7 cellular contexts compared by ENCODE assay signal in genomic region chr15:31366169-31366734, GRCh38. TPM values are rescaled to one million over a fixed set of nuclear protein-coding genes. Genes with fewer than 3 reads are reported as not detected.
DNase-seq lines count a peak whose midpoint lies in the region.

No MANE protein-coding gene starts in this region.

- DNase-seq in immature natural killer cell, result no peak
- no peak for DNase-seq in NCI-H2107 (lab: John Stamatoyannopoulos, UW)
- DNase-seq in NCI-H2081 treated with DMSO at 0.1 percent for 48 hours (lab: John Stamatoyannopoulos, UW), result no peak
- DNase-seq in SIG-M5 treated with dmso at 0.1 percent for 504 hours (lab: John Stamatoyannopoulos, UW; ENCODE audit: unreplicated experiment), result no peak

- H3K9me3 ChIP-seq in subcutaneous abdominal adipose tissue (ENCODE audit: control insufficient read depth in 5 of 5, low read length in 5 of 5), result peaks cover 0 to 4% (median 0%) of the 10 kb centered on the region in 5 donors

- 41 to 55% (median 52%) methylated on average over 7 of the region's 7 CpGs for WGBS in adipose tissue, 3 donors

- peaks cover 30 to 75% (median 69%) of the 10 kb centered on the region in 5 donors for H3K4me1 ChIP-seq in subcutaneous abdominal adipose tissue (ENCODE audit: control insufficient read depth in 5 of 5, insufficient read depth in 5 of 5, low read length in 5 of 5)

- H3K36me3 ChIP-seq in subcutaneous abdominal adipose tissue (ENCODE audit: control insufficient read depth in 5 of 5, insufficient read depth in 5 of 5, low read length in 5 of 5), result peaks cover 0 to 2% (median 0%) of the 10 kb centered on the region in 5 donors

- no peaks in the 10 kb centered on the region for H3K27me3 ChIP-seq in subcutaneous abdominal adipose tissue (ENCODE audit: control insufficient read depth in 5 of 5, insufficient read depth in 4 of 5, low read length in 5 of 5)

- H3K27ac ChIP-seq in adipose tissue (ENCODE audit: low read depth, low read length) (peak overlapping the region; percentile 57), subcutaneous abdominal adipose tissue (ENCODE audit: low read depth, low read length) (peak overlapping the region; percentile 84)

- H3K4me1 Mint-ChIP-seq in IgD-negative memory B cell, result peaks cover 53 to 86% (median 76%) of the 10 kb centered on the region in 3 donors
- peaks cover 100% of the 10 kb centered on the region in 2 donors for H3K4me1 Mint-ChIP-seq in immature natural killer cell

- H3K27me3 Mint-ChIP-seq in IgD-negative memory B cell (no peaks in the 10 kb centered on the region), immature natural killer cell (ENCODE audit: low read depth in 3 of 3) (peaks cover 20 to 65% (median 23%) of the 10 kb centered on the region in 3 donors)

- peak overlapping the region in 2 of 3 donors; percentile 88 to 96 for H3K27ac Mint-ChIP-seq in IgD-negative memory B cell
- peak overlapping the region; percentile 92 to 99 (median 95) for H3K27ac Mint-ChIP-seq in immature natural killer cell

- H3K36me3 Mint-ChIP-seq in IgD-negative memory B cell, result peaks cover 2% of the 10 kb centered on the region
- peaks cover 4 to 15% (median 14%) of the 10 kb centered on the region in 3 donors for H3K36me3 Mint-ChIP-seq in immature natural killer cell

- peak overlapping the region in 3 of 4 donors; percentile 85 to 95 (median 91) for H3K4me3 Mint-ChIP-seq in IgD-negative memory B cell
- H3K4me3 Mint-ChIP-seq in immature natural killer cell, result peak overlapping the region; percentile 80 to 91 (median 83)

- peak overlapping the region in 3 of 5 donors; percentile 14 to 54 (median 26) for H3K9ac ChIP-seq in subcutaneous abdominal adipose tissue (ENCODE audit: low read length in 5 of 5)

- H3K9me3 Mint-ChIP-seq in IgD-negative memory B cell (no peaks in the 10 kb centered on the region), immature natural killer cell (peaks cover 0 to 5% (median 0%) of the 10 kb centered on the region in 6 donors)

- H3K4me3 ChIP-seq in subcutaneous abdominal adipose tissue (ENCODE audit: low read depth in 1 of 5, low read length in 5 of 5), result peak overlapping the region in 4 of 5 donors; percentile 11 to 54 (median 40)

RNA-seq across cellular contexts. Expression of gene KLF13, which starts 39.6 kb away (rescaled TPM):
- polyA plus RNA-seq in IgD-negative memory B cell, result 81.4 TPM
- 10 to 100 TPM; 44.3 to 74.0 (median 46.9) TPM for polyA plus RNA-seq in adipose tissue
- polyA plus RNA-seq in immature natural killer cell, result 10 to 100 TPM; 24.7 to 89.9 (median 47.2) TPM
